Comparison of ENCODE assay signal across 1 cellular context in the genomic region with DNA sequence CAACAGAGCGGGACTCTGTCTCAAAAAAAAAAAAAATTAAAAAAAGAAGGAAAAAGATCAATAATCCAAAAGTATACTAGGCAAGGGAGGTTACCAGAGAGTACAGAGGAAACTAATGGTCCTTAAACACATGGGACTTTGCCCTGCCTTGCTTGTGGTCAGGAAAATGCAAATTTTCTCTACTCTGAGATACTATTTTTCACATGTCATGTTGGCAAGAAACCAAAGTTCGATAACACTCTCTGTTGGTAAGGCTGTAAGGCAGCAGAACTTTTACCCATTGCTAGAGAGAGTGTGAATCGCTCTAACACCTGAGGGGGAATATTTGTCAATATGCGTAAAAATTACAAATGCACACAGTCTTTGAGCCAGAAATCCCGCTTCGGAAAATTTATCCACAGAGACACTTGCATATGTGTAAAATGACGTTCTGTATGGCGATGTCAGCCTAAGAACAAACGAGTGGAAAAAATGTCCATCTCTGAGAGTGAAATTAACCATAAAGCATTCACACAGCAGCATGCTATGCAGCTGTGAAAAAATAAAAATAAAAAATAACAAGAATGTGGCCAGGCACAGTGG.
TF ChIP-seq lines count a peak whose summit lies in the region.

No MANE protein-coding gene starts in this region.

TF ChIP-seq in HEK293, 187 proteins besides CTCF, POLR2A, EP300 and RAD21:
- TF ChIP-seq ZBTB17 (tag by site-specific recombination; IDR thresholded peaks at IDR 0.05) (peak; percentile 67), ZNF670 (tag by site-specific recombination; IDR thresholded peaks at IDR 0.05; ENCODE audit: low read depth) (no peak), ZNF664 (tag by site-specific recombination; IDR thresholded peaks at IDR 0.05) (peak; percentile 70; the same call in 1 of the 2 replicates), ZNF391 (tag by site-specific recombination; IDR thresholded peaks at IDR 0.05; ENCODE audit: borderline replicate concordance, low read depth) (no peak), ZNF211 (tag by site-specific recombination; IDR thresholded peaks at IDR 0.05; ENCODE audit: low read depth) (no peak), ZNF157 (tag by site-specific recombination; IDR thresholded peaks at IDR 0.05) (no peak)
- TF ChIP-seq, protein P1, sequence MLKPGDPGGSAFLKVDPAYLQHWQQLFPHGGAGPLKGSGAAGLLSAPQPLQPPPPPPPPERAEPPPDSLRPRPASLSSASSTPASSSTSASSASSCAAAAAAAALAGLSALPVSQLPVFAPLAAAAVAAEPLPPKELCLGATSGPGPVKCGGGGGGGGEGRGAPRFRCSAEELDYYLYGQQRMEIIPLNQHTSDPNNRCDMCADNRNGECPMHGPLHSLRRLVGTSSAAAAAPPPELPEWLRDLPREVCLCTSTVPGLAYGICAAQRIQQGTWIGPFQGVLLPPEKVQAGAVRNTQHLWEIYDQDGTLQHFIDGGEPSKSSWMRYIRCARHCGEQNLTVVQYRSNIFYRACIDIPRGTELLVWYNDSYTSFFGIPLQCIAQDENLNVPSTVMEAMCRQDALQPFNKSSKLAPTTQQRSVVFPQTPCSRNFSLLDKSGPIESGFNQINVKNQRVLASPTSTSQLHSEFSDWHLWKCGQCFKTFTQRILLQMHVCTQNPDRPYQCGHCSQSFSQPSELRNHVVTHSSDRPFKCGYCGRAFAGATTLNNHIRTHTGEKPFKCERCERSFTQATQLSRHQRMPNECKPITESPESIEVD (tag by site-specific recombination; IDR thresholded peaks at IDR 0.05), result 0 out of 2 replicates have a peak, but pooled peaks have one; percentile 13
